25 cellular contexts compared by ENCODE assay signal in the genomic region with DNA sequence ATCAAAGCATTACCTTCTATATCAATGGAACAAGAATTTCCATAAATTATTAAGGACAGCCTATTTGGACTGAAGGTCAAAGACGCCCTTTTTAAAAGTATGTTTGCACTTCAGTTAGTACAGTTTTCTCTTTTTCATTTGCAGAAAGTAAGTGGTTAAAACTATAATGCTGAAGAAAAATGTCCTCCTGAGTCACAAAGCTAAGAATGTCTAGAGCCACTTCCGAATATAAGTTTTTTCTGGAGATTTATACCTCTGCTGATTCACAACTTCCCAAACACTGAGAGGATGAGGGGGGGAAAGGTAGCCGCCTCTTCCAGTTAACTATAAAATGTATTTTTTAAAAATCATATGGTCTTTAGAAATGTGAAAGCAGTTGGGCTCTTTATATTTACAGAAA.
DNase-seq lines count a peak whose midpoint lies in the region; FAIRE-seq and TF ChIP-seq lines count a peak whose summit lies in the region.
"Had no signal": no experiment of that assay in that cellular context is flagged by ENCODE, and none has a peak within 500 bp of the region (broad histone marks: within the 10 kb centered on the region; RNA-seq: fewer than 3 reads in every experiment).

No MANE protein-coding gene starts in this region.

- peaks cover 0 to 4% (median 0%) of the 10 kb centered on the region in 3 donors for H3K27me3 Mint-ChIP-seq in CD14-positive monocyte (ENCODE audit: low read depth in 3 of 3)
- H3K27me3 Mint-ChIP-seq: CD4-positive, alpha-beta T cell had no signal

- dilution Hi-C loops in endothelial cell of umbilical vein (cut with MboI; ENCODE audit: extremely low pct_ligation_motif_present, low sequenced_read_pairs): no loop called here

- DNase-seq in CD14-positive monocyte (ENCODE audit: low spot score): no peak
- DNase-seq in HL-60 (ENCODE audit: low read depth in 1 of 2, low spot score in 1 of 2): no peak
- DNase-seq in endothelial cell of umbilical vein (ENCODE audit: low read depth, low spot score): no peak
- no peak for DNase-seq in globus pallidus (ENCODE audit: low spot score)
- no peak for DNase-seq in NCI-H2196 (lab: John Stamatoyannopoulos, UW; ENCODE audit: unreplicated experiment)
- no peak for DNase-seq in activated CD4-positive, alpha-beta T cell treated with anti-CD3 and anti-CD28 coated beads, Interleukin-2, amount 50 U/mL, for 48 hours
- DNase-seq: Caco-2; CD4-positive, alpha-beta T cell; DMS 273 treated with DMSO at 0.1 percent for 48 hours; DND-41; GOT3; NCI-H1092 treated with DMSO at 0.1 percent for 48 hours; NCI-H1436 treated with DMSO at 0.1 percent for 48 hours; NCI-H2029; NCI-H226; NCI-H524; NCI-H774; NK-92 treated with Interleukin-12 subunit alpha and Interleukin-12 subunit beta, amount 100 ng/mL, for 24 hours; RPMI8226; SHP77 had no signal

- H3K4me1 ChIP-seq in endothelial cell of umbilical vein (ENCODE audit: control insufficient read depth, extremely low read depth, insufficient read depth, low read length) (no peaks in the 10 kb centered on the region), parathyroid adenoma (no peaks in the 10 kb centered on the region)

- FAIRE-seq in endothelial cell of umbilical vein (lab: Jason Lieb, UNC): no peak
- FAIRE-seq: GM12892, GM18507, HTR-8/SVneo had no signal

- CTCF ChIA-PET in endothelial cell of umbilical vein (lab: Charles Lee): no interaction called here

- no peak overlapping the region for H3K9ac ChIP-seq in endothelial cell of umbilical vein (replicated peaks; ENCODE audit: extremely low read depth, insufficient read depth, low read length)
- H3K9ac ChIP-seq in parathyroid adenoma: no peak overlapping the region
- H3K9ac ChIP-seq: KMS-11 had no signal

- TF ChIP-seq POLR2A in endothelial cell of umbilical vein (IDR thresholded peaks at IDR 0.05; ENCODE audit: low read depth, low read length): no peak

- intact Hi-C loops in CD14-positive monocyte (cut with micrococcal nuclease) (loop anchor here (5.0 to 10.0 kb wide), 4 partner anchors 87 to 213 kb away; partner anchors contain the start of gene DUSP6 (in 1 of the 2)), endothelial cell of umbilical vein (cut with micrococcal nuclease) (no loop called here)

- no peaks in the 10 kb centered on the region for H4K20me1 ChIP-seq in endothelial cell of umbilical vein (replicated peaks; ENCODE audit: control insufficient read depth, extremely low read depth, insufficient read depth, low read length)

- H3K9me3 ChIP-seq in endothelial cell of umbilical vein (replicated peaks; ENCODE audit: control insufficient read depth, insufficient read depth, low read length) (no peaks in the 10 kb centered on the region), parathyroid adenoma (ENCODE audit: control insufficient read depth, low read length) (no peaks in the 10 kb centered on the region)
- H3K9me3 ChIP-seq: Caco-2 had no signal

- H3K36me3 ChIP-seq in endothelial cell of umbilical vein (ENCODE audit: control insufficient read depth in 2 of 2, extremely low read depth in 1 of 2, insufficient read depth in 2 of 2, low read length in 2 of 2) (no peaks in the 10 kb centered on the region), parathyroid adenoma (ENCODE audit: control insufficient read depth, insufficient read depth, low read length) (no peaks in the 10 kb centered on the region)

- no TSS peak for BruUV-seq in endothelial cell of umbilical vein (replicated peaks; lab: Mats Ljungman, UMichigan)

- no peaks in the 10 kb centered on the region for H3K9me1 ChIP-seq in endothelial cell of umbilical vein (replicated peaks; ENCODE audit: control insufficient read depth, extremely low read depth, insufficient read depth, low read length)

- H3K27me3 ChIP-seq in HL-60 (ENCODE audit: insufficient read depth, poor library complexity, severe bottlenecking) (no peaks in the 10 kb centered on the region), endothelial cell of umbilical vein (ENCODE audit: control insufficient read depth in 2 of 2, insufficient read depth in 2 of 2, low read length in 2 of 2) (no peaks in the 10 kb centered on the region), parathyroid adenoma (ENCODE audit: control insufficient read depth, insufficient read depth, low read length) (no peaks in the 10 kb centered on the region)

- POLR2A ChIA-PET in endothelial cell of umbilical vein (lab: Charles Lee): no interaction called here

- peaks cover 35% of the 10 kb centered on the region for H3K4me1 Mint-ChIP-seq in CD14-positive monocyte

- peak overlapping the region; percentile 79 to 91 (median 88) for H3K27ac Mint-ChIP-seq in CD14-positive monocyte
- H3K27ac Mint-ChIP-seq: CD4-positive, alpha-beta T cell had no signal

- TF ChIP-seq CTCF in CD14-positive monocyte (IDR thresholded peaks at IDR 0.05) (no peak), HL-60 (IDR thresholded peaks at IDR 0.05; ENCODE audit: insufficient read depth, low read length) (no peak), endothelial cell of umbilical vein (IDR thresholded peaks at IDR 0.05; ENCODE audit: extremely low read depth in 1 of 2, insufficient read depth in 1 of 2, low read depth in 1 of 2, low read length in 2 of 2) (no peak), parathyroid adenoma (IDR thresholded peaks at IDR 0.05) (no peak)

- no peak overlapping the region for H3K4me3 ChIP-seq in HL-60 (replicated peaks; ENCODE audit: insufficient read depth, low read length)
- no peak overlapping the region for H3K4me3 ChIP-seq in endothelial cell of umbilical vein (replicated peaks in 1 of 3; ENCODE audit: insufficient read depth in 1 of 3, low read depth in 1 of 3, low read length in 3 of 3)
- no peak overlapping the region for H3K4me3 ChIP-seq in parathyroid adenoma (ENCODE audit: low read depth, low read length)

- H2AFZ ChIP-seq in endothelial cell of umbilical vein (ENCODE audit: low read depth, low read length): no peak overlapping the region
- peak overlapping the region; percentile 27 for H2AFZ ChIP-seq in parathyroid adenoma

- H3K4me3 Mint-ChIP-seq in CD14-positive monocyte: no peak overlapping the region
- H3K4me3 Mint-ChIP-seq: CD4-positive, alpha-beta T cell had no signal

- H3K27ac ChIP-seq in HL-60 (replicated peaks) (peak overlapping the region; percentile 6; the same call in 1 of the 2 replicates), endothelial cell of umbilical vein (ENCODE audit: insufficient read depth, low read depth, low read length) (no peak overlapping the region), parathyroid adenoma (no peak overlapping the region)
- H3K27ac ChIP-seq: KMS-11 had no signal

- H3K9me3 Mint-ChIP-seq in CD14-positive monocyte: peaks cover 0 to 3% (median 0%) of the 10 kb centered on the region in 7 donors
- H3K9me3 Mint-ChIP-seq: CD4-positive, alpha-beta T cell had no signal

- no peaks in the 10 kb centered on the region for H3K79me2 ChIP-seq in endothelial cell of umbilical vein (ENCODE audit: control insufficient read depth, insufficient read depth, low read length)
- H3K79me2 ChIP-seq in parathyroid adenoma: no peaks in the 10 kb centered on the region

- H3K4me2 ChIP-seq in endothelial cell of umbilical vein (ENCODE audit: insufficient read depth, low read length) (peak overlapping the region; percentile 11), parathyroid adenoma (ENCODE audit: low read length) (no peak overlapping the region)
- H3K4me2 ChIP-seq: KMS-11 had no signal

- H3K36me3 Mint-ChIP-seq in CD14-positive monocyte: no peaks in the 10 kb centered on the region

TF ChIP-seq in endothelial cell of umbilical vein, 7 proteins besides CTCF, POLR2A, EP300 and RAD21:
- TF ChIP-seq POLR2AphosphoS5 (IDR thresholded peaks at IDR 0.05; ENCODE audit: insufficient read depth, low read depth, low read length) (no peak), EZH2 (IDR thresholded peaks at IDR 0.05; ENCODE audit: borderline replicate concordance, low read depth, low read length, severe bottlenecking) (no peak), JUN (IDR thresholded peaks at IDR 0.05; ENCODE audit: borderline replicate concordance, insufficient read depth, insufficient read length, low read depth) (no peak), FOS (IDR thresholded peaks at IDR 0.05; ENCODE audit: borderline replicate concordance, insufficient read depth, low read length) (no peak), MYC (IDR thresholded peaks at IDR 0.05; ENCODE audit: low read depth, low read length) (no peak), GATA2 (IDR thresholded peaks at IDR 0.05; ENCODE audit: insufficient read depth, insufficient read length, low read depth, low read length) (no peak), MAX (IDR thresholded peaks at IDR 0.05; ENCODE audit: insufficient read depth, insufficient read length) (no peak)
